In the genomic region with DNA sequence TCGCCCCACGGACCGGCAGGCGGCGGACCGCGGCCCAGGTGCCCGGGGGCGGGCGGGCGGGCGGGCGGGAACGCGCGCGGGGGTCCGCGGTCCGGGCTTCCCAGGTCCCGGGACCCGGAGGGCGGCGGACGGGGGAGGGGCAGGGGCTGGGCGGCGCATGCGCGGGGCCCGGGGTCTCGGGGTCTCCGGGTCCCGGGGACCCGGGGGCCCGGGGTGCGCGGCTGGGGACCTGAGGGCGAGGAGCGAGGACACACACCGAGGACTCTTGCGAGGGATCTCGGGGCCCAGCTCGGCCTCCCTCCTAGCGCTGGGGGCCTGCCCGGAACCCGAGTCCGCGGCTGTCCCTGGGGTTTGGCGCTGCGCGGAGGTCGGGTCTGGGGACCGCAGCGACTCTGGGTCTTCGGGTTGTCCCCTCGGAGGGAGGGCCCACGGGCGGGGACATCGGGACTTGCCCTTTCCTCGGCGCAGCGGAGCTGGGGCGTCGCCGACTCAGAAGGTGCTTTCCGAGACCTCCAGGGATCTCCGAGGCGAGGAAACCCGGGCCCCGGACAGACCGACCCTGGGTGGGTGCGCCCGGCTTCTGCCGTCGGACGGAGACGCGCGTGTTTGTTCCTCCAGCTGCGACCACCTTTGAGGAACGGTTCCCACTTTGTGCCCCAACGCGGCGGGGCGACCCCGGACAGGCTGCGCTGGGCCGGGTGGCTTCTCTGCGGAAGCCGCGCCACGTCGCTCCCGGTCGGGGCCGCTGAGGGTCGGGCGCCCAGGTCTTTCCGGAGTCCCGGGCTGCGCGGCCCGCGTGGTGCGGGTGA, we compare ENCODE assay signal across 8 cellular contexts. TPM values are rescaled to one million over a fixed set of nuclear protein-coding genes. Genes with fewer than 3 reads are reported as not detected.
DNase-seq lines count a peak whose midpoint lies in the region; ATAC-seq and TF ChIP-seq lines count a peak whose summit lies in the region.

No MANE protein-coding gene starts in this region.

- ATAC-seq in HG03439 (IDR thresholded peaks at IDR 0.05; ENCODE audit: unreplicated experiment) (peak; percentile 39), right lobe of liver (no peak)

- no peaks in the 10 kb centered on the region for H3K9me3 ChIP-seq in right lobe of liver

- peaks cover 17% of the 10 kb centered on the region for H3K4me1 Mint-ChIP-seq in chondrocyte (ENCODE audit: low read depth)

- H3K36me3 Mint-ChIP-seq in chondrocyte (ENCODE audit: low read depth), result peaks cover 5% of the 10 kb centered on the region

- no peaks in the 10 kb centered on the region for H3K9me3 Mint-ChIP-seq in chondrocyte (ENCODE audit: low read depth)

- H3K4me3 Mint-ChIP-seq in chondrocyte (ENCODE audit: unreplicated experiment), result peak overlapping the region; percentile 75

- DNase-seq in 8988T, result peak; percentile 63
- peak; percentile 71 for DNase-seq in GM19238 (ENCODE audit: insufficient read length, low spot score)
- peak; percentile 24 to 37 (median 26) for DNase-seq in activated CD4-positive, CD25-positive, alpha-beta regulatory T cell (lab: John Stamatoyannopoulos, UW)
- peak; percentile 95 for DNase-seq in chondrocyte (ENCODE audit: low spot score)
- peak; percentile 54 to 72 (median 62) for DNase-seq in right lobe of liver
- DNase-seq in stimulated activated CD8-positive, alpha-beta memory T cell treated with anti-CD3 and anti-CD28 coated beads, Interleukin-12 subunit alpha, Interleukin-12 subunit beta, amount 100 ng/mL, for 24 hours (ENCODE audit: extremely low read depth), result peak; percentile 21
- no peak for DNase-seq in HT-29 (ENCODE audit: low spot score)

- peaks cover 3 to 10% (median 6%) of the 10 kb centered on the region in 4 donors for H3K36me3 ChIP-seq in right lobe of liver

- peaks cover 0 to 67% (median 21%) of the 10 kb centered on the region in 4 donors for H3K4me1 ChIP-seq in right lobe of liver

- intact Hi-C loops in right lobe of liver (cut with DNase I), result no loop called here

- H3K4me3 ChIP-seq in right lobe of liver, result peak overlapping the region; percentile 78 to 96 (median 87)

- WGBS in right lobe of liver (ENCODE audit: insufficient coverage, low coverage, low lambda C conversion rate, missing lambda C conversion rate), result 2% methylated on average over 12 of the region's 105 CpGs

- H3K27me3 ChIP-seq in right lobe of liver, result no peaks in the 10 kb centered on the region

- peak overlapping the region; percentile 78 to 89 (median 88) for H3K27ac ChIP-seq in right lobe of liver

- no peaks in the 10 kb centered on the region for H3K27me3 Mint-ChIP-seq in chondrocyte (ENCODE audit: low read depth)

- TF ChIP-seq CTCF in chondrocyte (IDR thresholded peaks at IDR 0.05), result no peak
- no peak for TF ChIP-seq CTCF in right lobe of liver (IDR thresholded peaks at IDR 0.05)

- no peak for TF ChIP-seq POLR2A in right lobe of liver (IDR thresholded peaks at IDR 0.05)

- H3K27ac Mint-ChIP-seq in chondrocyte (ENCODE audit: unreplicated experiment), result peak overlapping the region; percentile 32

RNA-seq across cellular contexts. Expression of a gene that starts 0.5 kb away (rescaled TPM):
- 16.0 to 19.2 TPM (median 17.8 TPM) in 3 replicates for total RNA-seq in chondrocyte
- total RNA-seq in right lobe of liver, result 100 to 1,000 TPM in 3 of 6 experiments, 10 to 100 TPM in 3; 64.4 to 152 (median 95.1) TPM
- total RNA-seq in HT-29 (2014; rRNA removed; shearing (Covaris generic)), result 14.6 and 18.1 TPM in 2 replicates
